In the genomic region with DNA sequence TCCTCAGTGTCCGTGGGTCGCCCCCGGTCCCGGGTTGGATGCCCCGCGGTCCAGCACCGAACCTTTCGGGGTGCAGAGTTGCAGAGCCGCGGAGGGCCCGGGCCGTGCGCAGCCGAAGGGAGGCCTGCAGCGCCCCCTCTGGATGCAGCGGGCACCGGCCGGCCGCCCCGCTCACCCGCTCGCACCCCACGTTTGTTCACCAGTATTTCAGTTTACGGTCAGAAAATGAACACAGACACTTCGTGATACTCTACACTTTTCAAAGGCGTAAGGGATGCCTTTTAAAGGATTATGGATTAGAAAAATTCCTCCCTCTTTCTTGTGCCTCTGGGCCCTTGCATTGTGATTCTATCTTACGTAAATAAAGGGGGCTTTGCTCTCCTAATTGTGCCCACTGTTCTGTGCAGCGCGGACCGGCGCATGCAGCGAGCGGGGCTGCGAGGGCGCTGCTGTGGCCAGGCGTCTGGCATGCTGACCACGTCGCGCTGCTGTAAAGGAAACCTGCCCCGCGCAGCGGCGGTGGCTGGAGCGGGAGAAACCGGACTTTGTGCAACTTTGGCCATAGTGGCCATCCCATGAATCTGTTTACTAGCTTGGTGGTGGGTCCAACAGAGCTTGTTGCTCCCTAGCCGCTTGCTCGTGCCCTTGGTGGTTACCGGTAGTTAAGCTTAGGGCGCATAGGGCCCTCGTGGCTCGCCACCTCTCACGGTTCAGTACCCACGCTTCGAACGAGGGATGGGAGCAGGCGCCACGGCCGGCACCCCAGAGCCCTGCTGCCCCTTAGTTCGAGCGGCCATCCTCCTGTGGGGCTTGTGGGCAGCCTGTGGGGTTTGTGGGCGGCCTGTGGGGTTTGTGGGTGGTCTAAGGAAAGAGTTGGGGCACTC, we compare ENCODE assay signal across 8 cellular contexts. TPM values are rescaled to one million over a fixed set of nuclear protein-coding genes. Genes with fewer than 3 reads are reported as not detected.
A peak's percentile ranks its signal among the peaks of the same experiment; 100 is the strongest.
DNase-seq lines count a peak whose midpoint lies in the region; ATAC-seq and TF ChIP-seq lines count a peak whose summit lies in the region.

No MANE protein-coding gene starts in this region.

- no peaks in the 10 kb centered on the region for H3K27me3 ChIP-seq in transverse colon

- WGBS in transverse colon (ENCODE audit: low coverage in 1 of 2), 2 donors: 60 to 61% methylated on average over 4 to 61 of the region's 61 CpGs

- peak overlapping the region in 3 of 4 donors; percentile 9 to 67 (median 23) for H3K27ac ChIP-seq in transverse colon

- TF ChIP-seq EP300 in transverse colon (IDR thresholded peaks at IDR 0.05; ENCODE audit: low read depth): no peak

- TF ChIP-seq CTCF in epithelial cell of proximal tubule (conservative IDR thresholded peaks at IDR 0.05; ENCODE audit: low read depth, low read length): peak; percentile 60
- peak; percentile 42 to 49 (median 46) for TF ChIP-seq CTCF in transverse colon (IDR thresholded peaks at IDR 0.05)

- H3K4me3 ChIP-seq in epithelial cell of proximal tubule (ENCODE audit: low read depth, low read length) (peak overlapping the region; percentile 37), transverse colon (peak overlapping the region in 3 of 4 donors; percentile 12 to 36 (median 25))

- intact Hi-C loops in transverse colon (cut with DNase I; ENCODE audit: low total_unique reads): no loop called here

- peaks cover 4 to 20% (median 12%) of the 10 kb centered on the region in 4 donors for H3K4me1 ChIP-seq in transverse colon

- ATAC-seq in HG02973 (IDR thresholded peaks at IDR 0.05; ENCODE audit: unreplicated experiment): no peak
- ATAC-seq in GM18520 (IDR thresholded peaks at IDR 0.05; ENCODE audit: unreplicated experiment): no peak

- H3K36me3 Mint-ChIP-seq in activated CD4-positive, alpha-beta T cell treated with anti-CD3 and anti-CD28 coated beads, Interleukin-2, amount 10 ng/mL, durations not matched to agents 7 days and 5 days (ENCODE audit: low read depth): peaks cover 2% of the 10 kb centered on the region

- TF ChIP-seq POLR2A in transverse colon (IDR thresholded peaks at IDR 0.05): no peak

- peaks cover 16% of the 10 kb centered on the region for H3K4me1 Mint-ChIP-seq in activated CD4-positive, alpha-beta T cell treated with anti-CD3 and anti-CD28 coated beads, Interleukin-2, amount 10 ng/mL, durations not matched to agents 7 days and 5 days

- in situ Hi-C loops in transverse colon (cut with MboI; ENCODE audit: low pct_ligation_motif_present in 1 of 4, low pct_unique_long_range_greater_than_20kb in 1 of 4, low sequenced_read_pairs in 3 of 4): loop anchor here in 1 of 4 donors (25.0 kb wide), 1 partner anchor 204 kb away; a partner anchor contains a TSS

- no peaks in the 10 kb centered on the region for H3K36me3 ChIP-seq in transverse colon

- no peak overlapping the region for H3K27ac Mint-ChIP-seq in activated CD4-positive, alpha-beta T cell treated with anti-CD3 and anti-CD28 coated beads, Interleukin-2, amount 10 ng/mL, durations not matched to agents 7 days and 5 days

- H3K9me3 Mint-ChIP-seq in activated CD4-positive, alpha-beta T cell treated with anti-CD3 and anti-CD28 coated beads, Interleukin-2, amount 10 ng/mL, durations not matched to agents 7 days and 5 days: peaks cover 3% of the 10 kb centered on the region

- peak overlapping the region; percentile 23 for H3K4me3 Mint-ChIP-seq in activated CD4-positive, alpha-beta T cell treated with anti-CD3 and anti-CD28 coated beads, Interleukin-2, amount 10 ng/mL, durations not matched to agents 7 days and 5 days

- DNase-seq in NCI-H1092 treated with DMSO at 0.1 percent for 48 hours (lab: John Stamatoyannopoulos, UW): peak; percentile 44
- no peak for DNase-seq in NCI-H1092 (lab: John Stamatoyannopoulos, UW)
- peak; percentile 12 for DNase-seq in activated CD4-positive, alpha-beta T cell treated with anti-CD3 and anti-CD28 coated beads, Interleukin-2, amount 10 ng/mL, durations not matched to agents 7 days and 5 days
- DNase-seq in epithelial cell of proximal tubule (ENCODE audit: low read depth): no peak
- peak; percentile 61 for DNase-seq in myocyte (ENCODE audit: low read depth)
- DNase-seq in transverse colon: peak; percentile 37

- CTCF ChIA-PET in activated CD4-positive, alpha-beta T cell treated with anti-CD3 and anti-CD28 coated beads, Interleukin-2, amount 10 ng/mL, durations not matched to agents 7 days and 5 days (lab: Charles Lee): interaction anchor here (1.3 kb wide), 1 partner anchor 13 kb away, joined by 3 read pairs; no protein-coding TSS in a partner anchor

- POLR2A ChIA-PET in activated CD4-positive, alpha-beta T cell treated with anti-CD3 and anti-CD28 coated beads, Interleukin-2, amount 10 ng/mL, durations not matched to agents 7 days and 5 days (lab: Charles Lee): no interaction called here

- no peaks in the 10 kb centered on the region for H3K9me3 ChIP-seq in transverse colon

- H3K27me3 Mint-ChIP-seq in activated CD4-positive, alpha-beta T cell treated with anti-CD3 and anti-CD28 coated beads, Interleukin-2, amount 10 ng/mL, durations not matched to agents 7 days and 5 days: peaks cover 80% of the 10 kb centered on the region

RNA-seq across cellular contexts. Expression of a gene that starts 0.8 kb away (rescaled TPM):
- 1 to 10 TPM; 1.2 TPM for total RNA-seq in activated CD4-positive, alpha-beta T cell treated with anti-CD3 and anti-CD28 coated beads, Interleukin-2, amount 10 ng/mL, durations not matched to agents 7 days and 5 days
- total RNA-seq in epithelial cell of proximal tubule (42.0 and 66.4 TPM in 2 replicates), myocyte (129 and 151 TPM in 2 replicates), transverse colon (10 to 100 TPM in 3 of 4 donors, 1 to 10 TPM in 1; 4.0 to 49.0 (median 34.6) TPM)
- 179 TPM for polyA plus RNA-seq in myocyte (2012)

RNA-seq across cellular contexts. Expression of a gene that starts 50.3 kb away (rescaled TPM):
- 10 to 100 TPM; 18.5 to 19.6 TPM for total RNA-seq in activated CD4-positive, alpha-beta T cell treated with anti-CD3 and anti-CD28 coated beads, Interleukin-2, amount 10 ng/mL, durations not matched to agents 7 days and 5 days
- 19.1 and 22.0 TPM in 2 replicates for total RNA-seq in epithelial cell of proximal tubule
- total RNA-seq in myocyte: 10.6 and 12.0 TPM in 2 replicates
- 16.3 TPM for polyA plus RNA-seq in myocyte (2012)
- total RNA-seq in transverse colon: 1 to 10 TPM in 2 of 4 donors, under 1 TPM in 1, not detected in 1; 0.75 to 4.8 (median 2.7) TPM

Comparison
In these comparisons a context has a peak if more than half of its experiments do, and no peak if none do; other contexts are left out.
1. DNase-seq: peak in NCI-H1092 treated with DMSO at 0.1 percent for 48 hours (single experiment), activated CD4-positive, alpha-beta T cell treated with anti-CD3 and anti-CD28 coated beads, Interleukin-2, amount 10 ng/mL, durations not matched to agents 7 days and 5 days (single experiment), myocyte (single experiment) and transverse colon (single experiment); none in NCI-H1092 (single experiment) and epithelial cell of proximal tubule (single experiment).